21 cellular contexts compared by ENCODE assay signal in genomic region chr2:41498791-41499190, GRCh38.
"Had no signal": no experiment of that assay in that cellular context is flagged by ENCODE, and none has a peak within 500 bp of the region (broad histone marks: within the 10 kb centered on the region; RNA-seq: fewer than 3 reads in every experiment).

No MANE protein-coding gene starts in this region.

- H3K4me1 Mint-ChIP-seq: activated CD4-positive, alpha-beta T cell treated with anti-CD3 and anti-CD28 coated beads, Interleukin-2, amount 10 ng/mL, durations not matched to agents 7 days and 5 days; activated CD8-positive, alpha-beta memory T cell treated with anti-CD3 and anti-CD28 coated beads, Interleukin-2, amount 10 ng/mL, durations not matched to agents 7 days and 5 days; activated naive CD8-positive, alpha-beta T cell treated with anti-CD3 and anti-CD28 coated beads, Interleukin-2, amount 50 U/mL, for 24 hours; memory B cell had no signal

- H3K27ac Mint-ChIP-seq: activated CD4-positive, alpha-beta T cell treated with anti-CD3 and anti-CD28 coated beads, Interleukin-2, amount 10 ng/mL, durations not matched to agents 7 days and 5 days; activated CD8-positive, alpha-beta memory T cell treated with anti-CD3 and anti-CD28 coated beads, Interleukin-2, amount 10 ng/mL, durations not matched to agents 7 days and 5 days; activated CD8-positive, alpha-beta T cell treated with anti-CD3 and anti-CD28 coated beads for 36 hours; activated naive CD8-positive, alpha-beta T cell treated with anti-CD3 and anti-CD28 coated beads, Interleukin-2, amount 50 U/mL, for 24 hours; memory B cell had no signal

- DNase-seq: activated CD4-positive, alpha-beta T cell treated with anti-CD3 and anti-CD28 coated beads, Interleukin-2, amount 10 ng/mL, durations not matched to agents 7 days and 5 days; activated CD8-positive, alpha-beta memory T cell treated with anti-CD3 and anti-CD28 coated beads, Interleukin-2, amount 10 ng/mL, durations not matched to agents 7 days and 5 days; activated CD8-positive, alpha-beta T cell treated with anti-CD3 and anti-CD28 coated beads for 36 hours; activated gamma-delta T cell; activated naive CD4-positive, alpha-beta T cell treated with anti-CD3 and anti-CD28 coated beads, Interleukin-2, amount 50 U/mL, for 16 hours; activated naive CD8-positive, alpha-beta T cell treated with anti-CD3 and anti-CD28 coated beads, Interleukin-2, amount 50 U/mL, for 24 hours; activated T-cell treated with anti-CD3 and anti-CD28 coated beads for 4 hours; aorta; brain microvascular endothelial cell; colonic mucosa; dorsolateral prefrontal cortex; esophagus squamous epithelium; heart right ventricle; left colon; stimulated activated CD4-positive, alpha-beta T cell treated with anti-CD3 and anti-CD28 coated beads, Interleukin-4, amount 100 ng/mL, for 24 hours; stimulated activated naive CD4-positive, alpha-beta T cell treated with Interleukin-2 at 50 U/mL for 16 hours; T-helper 2 cell had no signal

- ATAC-seq: activated CD4-positive, CD25-positive, alpha-beta regulatory T cell treated with anti-CD3 and anti-CD28 coated beads, Interleukin-2, amount 50 U/mL, for 24 hours; activated CD8-positive, alpha-beta memory T cell treated with anti-CD3 and anti-CD28 coated beads, Interleukin-2, amount 10 ng/mL, durations not matched to agents 7 days and 5 days; activated CD8-positive, alpha-beta T cell treated with anti-CD3 and anti-CD28 coated beads for 36 hours; activated naive CD8-positive, alpha-beta T cell treated with anti-CD3 and anti-CD28 coated beads, Interleukin-2, amount 50 U/mL, for 24 hours; left colon; natural killer cell treated with Interleukin-12 subunit alpha and Interleukin-12 subunit beta and Interleukin-15 and Interleukin-18, amount 100 ng/mL, for 72 hours had no signal

- H3K36me3 Mint-ChIP-seq: activated CD8-positive, alpha-beta memory T cell treated with anti-CD3 and anti-CD28 coated beads, Interleukin-2, amount 10 ng/mL, durations not matched to agents 7 days and 5 days had no signal

- H3K27me3 Mint-ChIP-seq: activated CD4-positive, alpha-beta T cell treated with anti-CD3 and anti-CD28 coated beads, Interleukin-2, amount 10 ng/mL, durations not matched to agents 7 days and 5 days; activated CD8-positive, alpha-beta memory T cell treated with anti-CD3 and anti-CD28 coated beads, Interleukin-2, amount 10 ng/mL, durations not matched to agents 7 days and 5 days; activated naive CD8-positive, alpha-beta T cell treated with anti-CD3 and anti-CD28 coated beads, Interleukin-2, amount 50 U/mL, for 24 hours; memory B cell; natural killer cell treated with Interleukin-12 subunit alpha and Interleukin-12 subunit beta and Interleukin-15 and Interleukin-18, amount 100 ng/mL, for 72 hours had no signal

- H3K4me3 ChIP-seq: colonic mucosa, dorsolateral prefrontal cortex, esophagus squamous epithelium, heart right ventricle, prostate gland had no signal

- H3K4me3 Mint-ChIP-seq: activated CD4-positive, alpha-beta T cell treated with anti-CD3 and anti-CD28 coated beads, Interleukin-2, amount 10 ng/mL, durations not matched to agents 7 days and 5 days; activated CD8-positive, alpha-beta memory T cell treated with anti-CD3 and anti-CD28 coated beads, Interleukin-2, amount 10 ng/mL, durations not matched to agents 7 days and 5 days; activated CD8-positive, alpha-beta T cell treated with anti-CD3 and anti-CD28 coated beads for 36 hours; activated naive CD8-positive, alpha-beta T cell treated with anti-CD3 and anti-CD28 coated beads, Interleukin-2, amount 50 U/mL, for 24 hours; memory B cell; natural killer cell treated with Interleukin-12 subunit alpha and Interleukin-12 subunit beta and Interleukin-15 and Interleukin-18, amount 100 ng/mL, for 72 hours had no signal
